11 cellular contexts compared by ENCODE assay signal in the genomic region with DNA sequence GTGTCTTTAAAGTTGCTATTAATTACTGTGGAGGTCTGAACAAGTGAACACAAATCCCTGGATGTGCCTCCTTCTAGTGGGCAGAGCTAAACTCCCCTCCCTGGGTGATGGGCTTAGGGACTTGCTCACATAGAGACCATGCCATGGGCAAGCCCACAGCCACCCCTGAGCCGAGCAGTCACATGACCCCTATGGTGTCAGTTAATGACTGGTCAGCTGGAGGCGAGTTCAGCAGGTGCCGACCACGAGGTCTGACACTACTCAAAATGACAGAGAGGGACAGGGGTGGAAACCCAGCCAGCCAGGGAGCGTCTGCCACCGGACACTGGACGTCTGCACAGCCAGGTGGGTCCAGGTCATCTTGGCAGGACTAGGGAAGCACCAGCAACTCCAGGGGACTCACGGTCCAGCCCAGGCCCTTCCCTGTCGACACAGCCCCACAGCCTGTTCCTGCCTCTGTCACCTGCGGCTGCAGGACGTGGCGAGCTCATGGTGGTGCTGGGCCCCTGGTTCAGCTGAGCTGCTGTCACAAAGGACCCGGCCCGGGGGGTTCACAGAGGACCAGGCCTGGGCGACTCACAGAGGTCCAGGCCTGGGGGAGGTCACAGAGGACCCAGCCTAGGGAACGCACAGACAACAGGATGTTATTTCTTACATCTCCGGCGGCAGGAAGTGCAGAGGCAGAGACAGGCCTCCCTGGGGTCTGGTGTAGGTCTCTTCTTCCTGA.
"Had no signal": no experiment of that assay in that cellular context is flagged by ENCODE, and none has a peak within 500 bp of the region (broad histone marks: within the 10 kb centered on the region; RNA-seq: fewer than 3 reads in every experiment).

No MANE protein-coding gene starts in this region.

- H3K27me3 ChIP-seq: neural progenitor cell, pancreas had no signal

- H3K27ac Mint-ChIP-seq: activated CD4-positive, alpha-beta memory T cell treated with anti-CD3 and anti-CD28 coated beads for 36 hours; activated naive CD4-positive, alpha-beta T cell treated with anti-CD3 and anti-CD28 coated beads for 36 hours; activated T-helper 1 cell treated with anti-CD3 and anti-CD28 coated beads, Interleukin-12 subunit alpha, Interleukin-12 subunit beta, Interleukin-2, Interleukin-4 antibody, amounts not matched to agents 30 ng/mL and 10 ng/mL and 1 ng/mL, durations not matched to agents 14 hours and 24 hours and 36 hours; neural progenitor cell had no signal

- H3K36me3 ChIP-seq: gastroesophageal sphincter, heart right ventricle, neural progenitor cell, pancreas had no signal

- H3K4me3 ChIP-seq: gastroesophageal sphincter, heart right ventricle, neural progenitor cell, pancreas, SK-N-MC had no signal

- H3K9ac ChIP-seq: neural progenitor cell had no signal

- DNase-seq: activated CD4-positive, alpha-beta memory T cell treated with anti-CD3 and anti-CD28 coated beads for 36 hours; activated naive CD4-positive, alpha-beta T cell treated with anti-CD3 and anti-CD28 coated beads for 36 hours; heart right ventricle; stimulated activated CD4-positive, alpha-beta T cell treated with anti-CD3 and anti-CD28 coated beads, Interleukin-4, amount 100 ng/mL, for 1 hour had no signal

- H3K4me1 Mint-ChIP-seq: neural progenitor cell had no signal

- FAIRE-seq: islet of Langerhans, pancreas had no signal

- ATAC-seq: gastroesophageal sphincter, left lobe of liver, pancreas had no signal

- H3K36me3 Mint-ChIP-seq: activated CD4-positive, alpha-beta memory T cell treated with anti-CD3 and anti-CD28 coated beads for 36 hours; neural progenitor cell had no signal

- H3K27ac ChIP-seq: gastroesophageal sphincter, heart right ventricle, neural progenitor cell, pancreas, SK-N-MC had no signal

- H3K4me3 Mint-ChIP-seq: activated CD4-positive, alpha-beta memory T cell treated with anti-CD3 and anti-CD28 coated beads for 36 hours; activated naive CD4-positive, alpha-beta T cell treated with anti-CD3 and anti-CD28 coated beads for 36 hours; activated T-helper 1 cell treated with anti-CD3 and anti-CD28 coated beads, Interleukin-12 subunit alpha, Interleukin-12 subunit beta, Interleukin-2, Interleukin-4 antibody, amounts not matched to agents 30 ng/mL and 10 ng/mL and 1 ng/mL, durations not matched to agents 14 hours and 24 hours and 36 hours; neural progenitor cell had no signal

- H3K9me3 ChIP-seq: pancreas had no signal

- H3K4me1 ChIP-seq: gastroesophageal sphincter, heart right ventricle, neural progenitor cell, pancreas had no signal

- H3K4me2 ChIP-seq: neural progenitor cell had no signal
